In genomic region chr11:71556018-71556417, GRCh38 we compare ENCODE assay signal across 11 cellular contexts. TPM values are rescaled to one million over a fixed set of nuclear protein-coding genes. Genes with fewer than 3 reads are reported as not detected.
"Had no signal": no experiment of that assay in that cellular context is flagged by ENCODE, and none has a peak within 500 bp of the region (broad histone marks: within the 10 kb centered on the region; RNA-seq: fewer than 3 reads in every experiment).

No MANE protein-coding gene starts in this region.

- H3K4me3 ChIP-seq: GM23248, HAP-1 had no signal

- H3K36me3 ChIP-seq: HAP-1 had no signal

- H3K4me2 ChIP-seq: KMS-11 had no signal

- H3K9me3 ChIP-seq: HAP-1 had no signal

- H2AFZ ChIP-seq: GM23248 had no signal

- H3K4me1 ChIP-seq: HAP-1 had no signal

- ATAC-seq: HCT116 had no signal

- DNase-seq: GM23248, GOT3, H7, KBM-7 had no signal

- H3K27ac ChIP-seq: GM23248, HL-60, KMS-11 had no signal

- H3K9ac ChIP-seq: GM23248, KMS-11 had no signal

RNA-seq across cellular contexts. Expression of gene KRTAP5-9, which starts 7.8 kb away (rescaled TPM):
- total RNA-seq: GM23248, H4, H7, HT1080 had no signal
- polyA plus RNA-seq: GM23248, IgD-negative memory B cell had no signal

RNA-seq across cellular contexts. Expression of gene KRTAP5-10, which starts 9.3 kb away (rescaled TPM):
- total RNA-seq: GM23248, H4, HT1080 had no signal
- polyA plus RNA-seq: GM23248, IgD-negative memory B cell had no signal

RNA-seq across cellular contexts. Expression of gene KRTAP5-8, which starts 18.2 kb away (rescaled TPM):
- total RNA-seq: GM23248, H4, H7, HT1080 had no signal
- polyA plus RNA-seq: GM23248, IgD-negative memory B cell had no signal

RNA-seq across cellular contexts. Expression of gene KRTAP5-11, which starts 26.7 kb away (rescaled TPM):
- total RNA-seq: GM23248, H4, H7, HT1080 had no signal
- polyA plus RNA-seq: GM23248, IgD-negative memory B cell had no signal

RNA-seq across cellular contexts. Expression of gene KRTAP5-7, which starts 29.0 kb away (rescaled TPM):
- total RNA-seq: GM23248, H4, H7, HT1080 had no signal
- polyA plus RNA-seq: GM23248, IgD-negative memory B cell had no signal
